ENCODE assay signal across 16 cellular contexts in the genomic region with DNA sequence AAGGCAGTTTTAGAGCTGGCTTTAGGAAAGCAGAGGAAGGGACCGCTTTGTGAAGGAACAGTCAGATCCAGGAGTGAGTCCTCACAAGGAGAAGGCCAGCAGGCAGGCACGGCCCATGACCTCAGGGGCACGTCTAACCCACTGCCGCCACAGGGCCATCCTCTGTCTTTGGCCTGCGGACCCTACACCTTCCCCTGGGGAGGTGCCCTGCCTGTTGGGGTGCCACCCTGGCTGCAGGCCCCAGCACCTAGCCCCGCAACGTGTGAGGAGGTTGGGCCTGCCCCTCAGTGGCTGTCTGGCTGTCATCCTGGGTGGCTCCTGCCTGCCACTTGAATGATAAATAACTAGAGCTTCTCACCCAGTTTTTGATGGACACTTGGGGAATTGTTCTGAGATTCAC. TPM values are rescaled to one million over a fixed set of nuclear protein-coding genes. Genes with fewer than 3 reads are reported as not detected.
DNase-seq lines count a peak whose midpoint lies in the region; ATAC-seq, FAIRE-seq and TF ChIP-seq lines count a peak whose summit lies in the region.
"Had no signal": no experiment of that assay in that cellular context is flagged by ENCODE, and none has a peak within 500 bp of the region (broad histone marks: within the 10 kb centered on the region; RNA-seq: fewer than 3 reads in every experiment).

No MANE protein-coding gene starts in this region.

- no peaks in the 10 kb centered on the region for H3K9me3 Mint-ChIP-seq in endodermal cell
- H3K9me3 Mint-ChIP-seq: central memory CD8-positive, alpha-beta T cell had no signal

- peaks cover 26% of the 10 kb centered on the region for H3K4me1 Mint-ChIP-seq in endodermal cell
- H3K4me1 Mint-ChIP-seq: central memory CD8-positive, alpha-beta T cell had no signal

- peaks cover 21 to 73% (median 34%) of the 10 kb centered on the region in 11 experiments for H3K36me3 ChIP-seq in BLaER1 treated with 17β-estradiol and CSF1 and Interleukin-3, amounts not matched to agents 10 nM and 100 nM
- H3K36me3 ChIP-seq in endodermal cell (ENCODE audit: control insufficient read depth, insufficient read depth, low read length) (peaks cover 24% of the 10 kb centered on the region), small intestine (ENCODE audit: control insufficient read depth in 2 of 2, insufficient read depth in 2 of 2, low read length in 2 of 2) (peaks cover 0 to 3% of the 10 kb centered on the region in 2 donors)
- H3K36me3 ChIP-seq: ovary had no signal

- FAIRE-seq in small intestine (lab: Jason Lieb, UNC) = no peak

- H3K4me2 ChIP-seq in BLaER1 treated with 17β-estradiol and CSF1 and Interleukin-3, amounts not matched to agents 10 nM and 100 nM = peak overlapping the region; percentile 56 to 84 (median 75); a peak in 21 of 22 replicates

- H3K9me3 ChIP-seq in BLaER1 treated with 17β-estradiol and CSF1 and Interleukin-3, amounts not matched to agents 10 nM and 100 nM (replicated peaks in 1 of 11) = no peaks in the 10 kb centered on the region
- H3K9me3 ChIP-seq in endodermal cell (ENCODE audit: control insufficient read depth, low read length) (no peaks in the 10 kb centered on the region), small intestine (ENCODE audit: control insufficient read depth, low read depth) (no peaks in the 10 kb centered on the region)
- H3K9me3 ChIP-seq: ovary, SJSA1, testis had no signal

- no peak for TF ChIP-seq CTCF in endodermal cell (conservative IDR thresholded peaks at IDR 0.05)

- no peaks in the 10 kb centered on the region for H3K27me3 Mint-ChIP-seq in endodermal cell (ENCODE audit: insufficient read depth)
- H3K27me3 Mint-ChIP-seq: central memory CD8-positive, alpha-beta T cell had no signal

- no peaks in the 10 kb centered on the region for H3K27me3 ChIP-seq in BLaER1 treated with 17β-estradiol and CSF1 and Interleukin-3, amounts not matched to agents 10 nM and 100 nM
- H3K27me3 ChIP-seq in endodermal cell (ENCODE audit: control insufficient read depth, insufficient read depth, low read length, poor library complexity, severe bottlenecking) (no peaks in the 10 kb centered on the region), small intestine (ENCODE audit: control insufficient read depth in 2 of 2, insufficient read depth in 2 of 2, low read length in 2 of 2) (no peaks in the 10 kb centered on the region)
- H3K27me3 ChIP-seq: foreskin keratinocyte, ovary, SJSA1, testis had no signal

- peak overlapping the region; percentile 64 for H3K27ac Mint-ChIP-seq in endodermal cell

- H3K9ac ChIP-seq in BLaER1 treated with 17β-estradiol and CSF1 and Interleukin-3, amounts not matched to agents 10 nM and 100 nM = peak overlapping the region in 10 of 11 experiments; percentile 23 to 62 (median 32); a peak in 13 of 22 replicates
- H3K9ac ChIP-seq in endodermal cell (ENCODE audit: extremely low read depth, low read length, poor library complexity, severe bottlenecking) = no peak overlapping the region

- no peak overlapping the region for H3K4me3 ChIP-seq in BLaER1 treated with 17β-estradiol and CSF1 and Interleukin-3, amounts not matched to agents 10 nM and 100 nM
- H3K4me3 ChIP-seq in endodermal cell (ENCODE audit: low read length) (no peak overlapping the region), small intestine (ENCODE audit: low read depth in 1 of 2, low read length in 2 of 2) (no peak overlapping the region)
- H3K4me3 ChIP-seq: ovary, SJSA1, testis had no signal

- peaks cover 0 to 20% (median 0%) of the 10 kb centered on the region in 11 experiments; a peak in 5 of 22 replicates for H4K20me1 ChIP-seq in BLaER1 treated with 17β-estradiol and CSF1 and Interleukin-3, amounts not matched to agents 10 nM and 100 nM

- H3K4me1 ChIP-seq in BLaER1 treated with 17β-estradiol and CSF1 and Interleukin-3, amounts not matched to agents 10 nM and 100 nM = peaks cover 30 to 61% (median 40%) of the 10 kb centered on the region in 10 experiments
- H3K4me1 ChIP-seq in endodermal cell (ENCODE audit: control insufficient read depth, insufficient read depth, low read length) = peaks cover 11% of the 10 kb centered on the region
- peaks cover 0 to 8% of the 10 kb centered on the region in 2 donors for H3K4me1 ChIP-seq in small intestine (ENCODE audit: control insufficient read depth in 2 of 2, insufficient read depth in 1 of 2, low read depth in 1 of 2, low read length in 1 of 2)
- H3K4me1 ChIP-seq: foreskin keratinocyte had no signal

- DNase-seq in T follicular helper cell (ENCODE audit: low read depth) (peak; percentile 33), endodermal cell (no peak), sciatic nerve (ENCODE audit: low spot score) (peak; percentile 48), small intestine (no peak), NCI-H2196 (lab: John Stamatoyannopoulos, UW; ENCODE audit: unreplicated experiment) (no peak), NCI-H1417 (lab: John Stamatoyannopoulos, UW) (no peak), A172 (ENCODE audit: low spot score) (no peak)
- DNase-seq: foreskin keratinocyte, NCI-H1105, NCI-H748 treated with DMSO at 0.1 percent for 48 hours, testis had no signal

- peak overlapping the region in 8 of 11 experiments; percentile 7 to 70 (median 55); a peak in 16 of 22 replicates for H3K27ac ChIP-seq in BLaER1 treated with 17β-estradiol and CSF1 and Interleukin-3, amounts not matched to agents 10 nM and 100 nM
- H3K27ac ChIP-seq in endodermal cell (ENCODE audit: low read depth, low read length) (peak overlapping the region; percentile 91), small intestine (ENCODE audit: low read depth in 1 of 2, low read length in 1 of 2) (peak overlapping the region in 1 of 2 donors; percentile 74)
- H3K27ac ChIP-seq: C4-2B, foreskin keratinocyte, ovary, SJSA1 had no signal

- H3K4me3 Mint-ChIP-seq in endodermal cell = no peak overlapping the region
- H3K4me3 Mint-ChIP-seq: central memory CD8-positive, alpha-beta T cell had no signal

- 86 to 94% methylated on average over 4 to 7 of the region's 7 CpGs for WGBS in endodermal cell (ENCODE audit: insufficient coverage in 1 of 2, insufficient read length in 1 of 2), 2 experiments
- 87 to 93% (median 92%) methylated on average over 7 of the region's 7 CpGs for WGBS in small intestine, 3 donors

- peaks cover 12% of the 10 kb centered on the region for H3K36me3 Mint-ChIP-seq in endodermal cell (ENCODE audit: low read depth)

- no peak for ATAC-seq in sciatic nerve
- ATAC-seq: foreskin keratinocyte had no signal

- intact Hi-C loops in sciatic nerve (cut with DNase I) = no loop called here

RNA-seq across cellular contexts. Expression of gene TRIM8, which starts 31.0 kb away (rescaled TPM):
- total RNA-seq in endodermal cell = 10 to 100 TPM; 27.7 to 32.7 TPM
- polyA plus RNA-seq in endodermal cell (2013, experiment 1 of 2) = 55.6 TPM
- polyA plus RNA-seq in endodermal cell (2013, experiment 2 of 2) = 46.3 TPM
- total RNA-seq in sciatic nerve = 164 TPM
- 10 to 100 TPM; 38.1 to 65.1 (median 39.8) TPM for polyA plus RNA-seq in small intestine
- total RNA-seq in A172 (2014; rRNA removed; shearing (Covaris generic)) = 66.8 and 68.3 TPM in 2 replicates

Comparison
In these comparisons a context has a peak if more than half of its experiments do, and no peak if none do; other contexts are left out.
1. DNase-seq: peak in T follicular helper cell (single experiment) and sciatic nerve (single experiment); none in endodermal cell (single experiment), small intestine (single experiment), NCI-H2196 (single experiment), NCI-H1417 (0 of 3) and A172 (single experiment).